ENCODE assay signal across 21 cellular contexts in genomic region chr5:174617285-174617684, GRCh38.
A peak's percentile ranks its signal among the peaks of the same experiment; 100 is the strongest.
DNase-seq lines count a peak whose midpoint lies in the region; ATAC-seq and TF ChIP-seq lines count a peak whose summit lies in the region.
"Had no signal": no experiment of that assay in that cellular context is flagged by ENCODE, and none has a peak within 500 bp of the region (broad histone marks: within the 10 kb centered on the region; RNA-seq: fewer than 3 reads in every experiment).

No MANE protein-coding gene starts in this region.

- H3K4me1 Mint-ChIP-seq in endodermal cell = peaks cover 16% of the 10 kb centered on the region

- ATAC-seq in GM19324 (IDR thresholded peaks at IDR 0.05; ENCODE audit: low FRiP score, unreplicated experiment) (peak; percentile 56), HG02981 (IDR thresholded peaks at IDR 0.05; ENCODE audit: unreplicated experiment) (no peak)
- ATAC-seq: GM12878, Panc1 had no signal

- TF ChIP-seq POLR2A in suprapubic skin (IDR thresholded peaks at IDR 0.05) = no peak

- H3K4me3 Mint-ChIP-seq in endodermal cell = no peak overlapping the region
- H3K4me3 Mint-ChIP-seq: CD4-positive, alpha-beta T cell; H9 had no signal

- H4K12ac ChIP-seq in trophoblast cell (ENCODE audit: low read depth, low read length) = no peak overlapping the region

- peaks cover 95% of the 10 kb centered on the region for H3K27me3 Mint-ChIP-seq in endodermal cell (ENCODE audit: insufficient read depth)

- peak overlapping the region; percentile 77 for H4K8ac ChIP-seq in trophoblast cell (ENCODE audit: low read depth, low read length)

- H3K36me3 Mint-ChIP-seq in endodermal cell (ENCODE audit: low read depth) = no peaks in the 10 kb centered on the region

- DNase-seq in Jurkat, Clone E6-1 (ENCODE audit: low read depth, low spot score) = peak; percentile 5
- DNase-seq in endodermal cell (peak; percentile 9), trophoblast cell (no peak), WERI-Rb-1 (no peak), suprapubic skin (ENCODE audit: low spot score in 2 of 2) (no peak)
- DNase-seq: CD4-positive, alpha-beta T cell; COR-L47; DND-41; GM23248; H9; Kasumi-1; NCI-H1048; NCI-H1417 treated with DMSO at 0.1 percent for 48 hours; NCI-H187 treated with DMSO at 0.1 percent for 48 hours; NCI-H2227 treated with DMSO at 0.1 percent for 48 hours; NCI-H510A had no signal

- H3K9me3 ChIP-seq in endodermal cell (ENCODE audit: control insufficient read depth, low read length) (peaks cover 4% of the 10 kb centered on the region), trophoblast cell (ENCODE audit: insufficient read depth, low read depth, low read length) (no peaks in the 10 kb centered on the region), WERI-Rb-1 (ENCODE audit: severe bottlenecking) (peaks cover 7% of the 10 kb centered on the region), suprapubic skin (no peaks in the 10 kb centered on the region)

- H4K91ac ChIP-seq in trophoblast cell (ENCODE audit: low read depth, low read length) = peak overlapping the region; percentile 99

- H3K9me3 Mint-ChIP-seq in endodermal cell = peaks cover 6% of the 10 kb centered on the region

- no peak overlapping the region for H3K4me2 ChIP-seq in trophoblast cell (ENCODE audit: low read length)
- H3K4me2 ChIP-seq: BLaER1 had no signal

- H2BK12ac ChIP-seq in trophoblast cell (ENCODE audit: low read length) = peak overlapping the region; percentile 81

- H2BK5ac ChIP-seq in trophoblast cell (ENCODE audit: low read depth, low read length, poor library complexity) = peak overlapping the region; percentile 95

- H3K23ac ChIP-seq in trophoblast cell (ENCODE audit: low read length) = no peak overlapping the region

- H3K4me3 ChIP-seq in Jurkat, Clone E6-1 (ENCODE audit: low read length) = no peak overlapping the region
- H3K4me3 ChIP-seq in endodermal cell (ENCODE audit: low read length) = no peak overlapping the region
- no peak overlapping the region for H3K4me3 ChIP-seq in trophoblast cell (ENCODE audit: low read depth, low read length)
- H3K4me3 ChIP-seq in WERI-Rb-1 (ENCODE audit: low read depth, low read length) = no peak overlapping the region
- H3K4me3 ChIP-seq in suprapubic skin = no peak overlapping the region
- H3K4me3 ChIP-seq: BLaER1, GM12878, GM23248 had no signal

- WGBS in endodermal cell (ENCODE audit: insufficient coverage in 1 of 2, insufficient read length in 1 of 2), 2 experiments = 95 to 100% methylated on average over 1 to 2 of the region's 2 CpGs
- no CpG with 5 or more reads among the region's 2 CpGs for WGBS in trophoblast cell (ENCODE audit: extremely low coverage, insufficient coverage, insufficient read length)
- 89% methylated on average over 2 of the region's 2 CpGs for WGBS in suprapubic skin

- peak overlapping the region; percentile 78 for H3K14ac ChIP-seq in trophoblast cell (ENCODE audit: low read length)

- peak overlapping the region; percentile 96 for H2AK5ac ChIP-seq in trophoblast cell (ENCODE audit: low read length)

- H2BK120ac ChIP-seq in trophoblast cell (ENCODE audit: insufficient read depth, low read length, poor library complexity) = peak overlapping the region; percentile 97

- H3K79me2 ChIP-seq in trophoblast cell (ENCODE audit: control insufficient read depth, insufficient read depth, low read length, poor library complexity) = peaks cover 8% of the 10 kb centered on the region

- TF ChIP-seq CTCF in endodermal cell (conservative IDR thresholded peaks at IDR 0.05) (no peak), WERI-Rb-1 (IDR thresholded peaks at IDR 0.05; ENCODE audit: low read depth, low read length) (no peak), suprapubic skin (IDR thresholded peaks at IDR 0.05) (no peak)

- H3K18ac ChIP-seq in trophoblast cell (ENCODE audit: low read length) = peak overlapping the region; percentile 85

- no peaks in the 10 kb centered on the region for H3K36me3 ChIP-seq in endodermal cell (ENCODE audit: control insufficient read depth, insufficient read depth, low read length)
- H3K36me3 ChIP-seq in trophoblast cell (ENCODE audit: control insufficient read depth in 1 of 2, insufficient read depth in 2 of 2, low read length in 2 of 2) = no peaks in the 10 kb centered on the region
- no peaks in the 10 kb centered on the region for H3K36me3 ChIP-seq in WERI-Rb-1
- H3K36me3 ChIP-seq in suprapubic skin = no peaks in the 10 kb centered on the region
- H3K36me3 ChIP-seq: BLaER1 had no signal

- no peak overlapping the region for H2AFZ ChIP-seq in trophoblast cell (ENCODE audit: insufficient read depth, low read length, poor library complexity)
- H2AFZ ChIP-seq: GM23248 had no signal

- no peak for TF ChIP-seq EP300 in suprapubic skin (IDR thresholded peaks at IDR 0.05)

- H3K4ac ChIP-seq in trophoblast cell (ENCODE audit: low read depth, low read length) = peak overlapping the region; percentile 78

- peaks cover 12% of the 10 kb centered on the region for H3K4me1 ChIP-seq in endodermal cell (ENCODE audit: control insufficient read depth, insufficient read depth, low read length)
- H3K4me1 ChIP-seq in trophoblast cell (ENCODE audit: control insufficient read depth in 1 of 2, insufficient read depth in 2 of 2, low read length in 2 of 2) = peaks cover 28 to 31% of the 10 kb centered on the region in 2 experiments
- H3K4me1 ChIP-seq in suprapubic skin = peaks cover 3% of the 10 kb centered on the region

- H3K27me3 ChIP-seq in endodermal cell (ENCODE audit: control insufficient read depth, insufficient read depth, low read length, poor library complexity, severe bottlenecking) = peaks cover 87% of the 10 kb centered on the region
- no peaks in the 10 kb centered on the region for H3K27me3 ChIP-seq in trophoblast cell (ENCODE audit: insufficient read depth, low read length)
- H3K27me3 ChIP-seq in WERI-Rb-1 (ENCODE audit: insufficient read depth, low read depth, severe bottlenecking) = peaks cover 71% of the 10 kb centered on the region
- peaks cover 17% of the 10 kb centered on the region for H3K27me3 ChIP-seq in suprapubic skin
- H3K27me3 ChIP-seq: BLaER1 had no signal

- no peak overlapping the region for H3K27ac Mint-ChIP-seq in endodermal cell
- H3K27ac Mint-ChIP-seq: CD4-positive, alpha-beta T cell; H9 had no signal

- H3K9ac ChIP-seq in endodermal cell (ENCODE audit: extremely low read depth, low read length, poor library complexity, severe bottlenecking) = no peak overlapping the region
- H3K9ac ChIP-seq in trophoblast cell (ENCODE audit: low read length) = no peak overlapping the region
- H3K9ac ChIP-seq: BLaER1, GM23248 had no signal

- H3K79me1 ChIP-seq in trophoblast cell (ENCODE audit: low read length) = peaks cover 53% of the 10 kb centered on the region

- H3K27ac ChIP-seq in endodermal cell (ENCODE audit: low read depth, low read length) (no peak overlapping the region), trophoblast cell (ENCODE audit: low read depth, low read length) (peak overlapping the region; percentile 90), WERI-Rb-1 (no peak overlapping the region), suprapubic skin (no peak overlapping the region)
- H3K27ac ChIP-seq: BLaER1, GM23248 had no signal

Comparison
In these comparisons a context has a peak if more than half of its experiments do, and no peak if none do; other contexts are left out.
1. DNase-seq: peak in Jurkat, Clone E6-1 (single experiment) and endodermal cell (single experiment); none in trophoblast cell (0 of 2), WERI-Rb-1 (single experiment) and suprapubic skin (0 of 2).